ENCODE assay signal across 11 cellular contexts in genomic region chr5:136054133-136054996, GRCh38. TPM values are rescaled to one million over a fixed set of nuclear protein-coding genes. Genes with fewer than 3 reads are reported as not detected.
DNase-seq lines count a peak whose midpoint lies in the region; ATAC-seq, FAIRE-seq and TF ChIP-seq lines count a peak whose summit lies in the region.
"Had no signal": no experiment of that assay in that cellular context is flagged by ENCODE, and none has a peak within 500 bp of the region (broad histone marks: within the 10 kb centered on the region; RNA-seq: fewer than 3 reads in every experiment).

No MANE protein-coding gene starts in this region.

- DNase-seq in EL (peak; percentile 51), ascending aorta (ENCODE audit: low spot score in 2 of 2) (no peak), right cardiac atrium (no peak), spleen (peak; percentile 14), NCI-H2107 treated with DMSO at 0.1 percent for 48 hours (lab: John Stamatoyannopoulos, UW; ENCODE audit: unreplicated experiment) (no peak), GM19238 (ENCODE audit: insufficient read length, low spot score) (no peak), frontal cortex (ENCODE audit: low spot score in 2 of 2) (no peak)
- DNase-seq: CD4-positive, alpha-beta T cell; naive thymus-derived CD8-positive, alpha-beta T cell had no signal

- no peak overlapping the region for H3K4me3 ChIP-seq in ascending aorta
- no peak overlapping the region for H3K4me3 ChIP-seq in right cardiac atrium (ENCODE audit: low read length)
- no peak overlapping the region for H3K4me3 ChIP-seq in spleen

- H3K27ac ChIP-seq in ascending aorta (peak overlapping the region; percentile 39 to 61), right cardiac atrium (ENCODE audit: low read length) (peak overlapping the region; percentile 49), spleen (no peak overlapping the region)

- TF ChIP-seq POLR2A in spleen (IDR thresholded peaks at IDR 0.05): no peak

- H3K4me1 ChIP-seq in ascending aorta: peaks cover 17 to 35% of the 10 kb centered on the region in 2 donors
- peaks cover 8% of the 10 kb centered on the region for H3K4me1 ChIP-seq in right cardiac atrium (ENCODE audit: control insufficient read depth, insufficient read depth, low read length)
- peaks cover 0 to 18% (median 5%) of the 10 kb centered on the region in 6 donors for H3K4me1 ChIP-seq in spleen

- intact Hi-C loops in ascending aorta (cut with DNase I): no loop called here
- intact Hi-C loops in right cardiac atrium (cut with DNase I): loop anchor here in 1 of 4 donors (10.0 kb wide), 1 partner anchor 110 kb away; no protein-coding TSS in a partner anchor
- intact Hi-C loops in spleen (cut with DNase I; ENCODE audit: low total_unique reads): no loop called here

- H3K27me3 ChIP-seq in ascending aorta: no peaks in the 10 kb centered on the region
- no peaks in the 10 kb centered on the region for H3K27me3 ChIP-seq in right cardiac atrium (ENCODE audit: control insufficient read depth, insufficient read depth)
- no peaks in the 10 kb centered on the region for H3K27me3 ChIP-seq in spleen (replicated peaks in 1 of 7)

- H3K36me3 ChIP-seq in ascending aorta: peaks cover 0 to 4% of the 10 kb centered on the region in 2 donors
- peaks cover 0 to 69% (median 4%) of the 10 kb centered on the region in 6 donors for H3K36me3 ChIP-seq in spleen

- ATAC-seq in right cardiac atrium (no peak), GM21576 (IDR thresholded peaks at IDR 0.05; ENCODE audit: unreplicated experiment) (no peak)
- ATAC-seq: naive thymus-derived CD8-positive, alpha-beta T cell; WTC11 had no signal

- no peak for FAIRE-seq in frontal cortex (lab: Jason Lieb, UNC)

- no peaks in the 10 kb centered on the region for H3K9me3 ChIP-seq in ascending aorta
- no peaks in the 10 kb centered on the region for H3K9me3 ChIP-seq in right cardiac atrium (ENCODE audit: control insufficient read depth, low read length)
- H3K9me3 ChIP-seq in spleen: no peaks in the 10 kb centered on the region

- TF ChIP-seq CTCF in ascending aorta (IDR thresholded peaks at IDR 0.05) (no peak), spleen (IDR thresholded peaks at IDR 0.05 in 8 of 11, conservative IDR thresholded peaks at IDR 0.05 in 3 of 11) (no peak)

- 58% methylated on average over 7 of the region's 7 CpGs for WGBS in right cardiac atrium
- 72 to 86% (median 83%) methylated on average over 7 of the region's 7 CpGs for WGBS in spleen, 5 donors

RNA-seq across cellular contexts. Expression of gene TGFBI, which starts 25.6 kb away (rescaled TPM):
- total RNA-seq in ascending aorta: 174 TPM
- total RNA-seq in right cardiac atrium: 10 to 100 TPM; 41.6 to 60.4 (median 51.2) TPM
- polyA plus RNA-seq in right cardiac atrium: 44.1 TPM
- total RNA-seq in spleen: 100 to 1,000 TPM; 126 to 214 (median 157) TPM
- 10 to 100 TPM; 31.0 to 59.5 (median 56.9) TPM for polyA plus RNA-seq in spleen
- 4.9 TPM for total RNA-seq in frontal cortex

Comparison
In these comparisons a context has a peak if more than half of its experiments do, and no peak if none do; other contexts are left out.
1. DNase-seq: peak in EL (single experiment) and spleen (single experiment); none in ascending aorta (0 of 2), right cardiac atrium (0 of 3), NCI-H2107 treated with DMSO at 0.1 percent for 48 hours (single experiment), GM19238 (single experiment) and frontal cortex (0 of 2).
2. H3K27ac ChIP-seq: peak in ascending aorta (2 of 2) and right cardiac atrium (single experiment); none in spleen (0 of 8).